Comparison of ENCODE assay signal across 9 cellular contexts in the genomic region with DNA sequence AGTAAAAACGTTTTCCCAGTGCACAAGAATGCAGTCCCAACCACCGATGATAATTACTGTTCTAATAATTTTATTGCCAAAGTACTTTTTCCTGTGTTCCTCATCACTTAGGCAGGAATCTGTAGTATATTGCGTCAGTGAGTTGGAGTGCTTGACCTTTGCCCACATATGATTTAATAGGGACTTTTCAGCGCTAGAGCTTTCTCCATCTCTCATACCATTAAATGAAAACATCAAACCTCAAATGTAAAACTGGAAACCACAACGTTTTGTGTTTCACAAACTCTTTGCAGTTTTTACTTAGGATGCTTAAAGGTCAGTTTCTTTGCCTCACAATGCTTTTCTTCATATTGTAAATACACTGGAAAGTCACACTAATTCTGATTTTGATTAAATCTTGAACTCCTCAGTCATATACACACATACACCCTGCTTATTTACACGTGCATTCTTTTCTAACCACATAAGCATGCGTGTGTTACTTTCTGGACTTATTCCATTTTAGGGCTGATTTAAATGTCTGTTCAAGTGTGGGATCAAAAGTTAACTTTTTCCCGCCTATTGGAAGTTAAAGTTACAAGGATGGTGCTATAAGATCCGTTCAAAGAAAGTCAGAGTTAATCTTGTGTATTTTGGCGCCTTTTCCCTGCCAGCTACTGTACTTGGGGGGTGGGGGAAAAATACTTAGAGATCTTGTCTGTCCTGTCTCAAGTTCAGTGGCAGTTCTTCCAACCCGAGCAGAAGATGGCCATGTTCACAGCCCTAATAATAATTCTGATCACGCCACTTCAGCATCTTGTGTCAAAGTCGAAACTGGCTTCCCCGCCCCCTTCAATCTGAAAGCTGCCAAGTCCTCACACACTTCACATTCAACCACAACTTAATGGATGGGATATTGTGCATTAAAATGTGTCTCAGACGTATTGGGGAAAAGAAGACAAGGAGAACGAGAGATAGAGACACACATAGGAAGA. TPM values are rescaled to one million over a fixed set of nuclear protein-coding genes. Genes with fewer than 3 reads are reported as not detected.
DNase-seq lines count a peak whose midpoint lies in the region; ATAC-seq, FAIRE-seq and TF ChIP-seq lines count a peak whose summit lies in the region.
"Had no signal": no experiment of that assay in that cellular context is flagged by ENCODE, and none has a peak within 500 bp of the region (broad histone marks: within the 10 kb centered on the region; RNA-seq: fewer than 3 reads in every experiment).

No MANE protein-coding gene starts in this region.

- TF ChIP-seq CTCF in D721Med (IDR thresholded peaks at IDR 0.05; ENCODE audit: insufficient read depth, missing control alignments) = no peak
- TF ChIP-seq CTCF in KMS-11 (conservative IDR thresholded peaks at IDR 0.05; ENCODE audit: low read depth, low read length) = no peak
- no peak for TF ChIP-seq CTCF in adrenal gland (IDR thresholded peaks at IDR 0.05)

- WGBS in adrenal gland, 4 donors = 55 to 68% (median 58%) methylated on average over 16 of the region's 16 CpGs

- ATAC-seq in sciatic nerve = no peak

- H3K27ac ChIP-seq in KMS-11 (no peak overlapping the region), adrenal gland (peak overlapping the region in 4 of 5 donors; percentile 43 to 96 (median 86)), substantia nigra (ENCODE audit: low read depth, low read length, poor library complexity, severe bottlenecking) (peak overlapping the region; percentile 91)

- H2AFZ ChIP-seq in KMS-11 (ENCODE audit: low read depth) = no peak overlapping the region

- intact Hi-C loops in adrenal gland (cut with DNase I) = no loop called here
- intact Hi-C loops in sciatic nerve (cut with DNase I) = no loop called here

- H3K36me3 ChIP-seq in KMS-11 (ENCODE audit: insufficient read depth) (no peaks in the 10 kb centered on the region), adrenal gland (replicated peaks in 1 of 2) (no peaks in the 10 kb centered on the region)

- H3K4me1 ChIP-seq in KMS-11 (ENCODE audit: low read depth, poor library complexity, severe bottlenecking) (peaks cover 57% of the 10 kb centered on the region), adrenal gland (replicated peaks in 1 of 2) (peaks cover 0 to 47% of the 10 kb centered on the region in 2 donors)

- H3K4me3 ChIP-seq in KMS-11 (IDR thresholded peaks at IDR 0.05; ENCODE audit: insufficient read depth, low read depth, low read length) (no peak overlapping the region), adrenal gland (peak overlapping the region in 1 of 4 donors; percentile 98)

- no peaks in the 10 kb centered on the region for H4K20me1 ChIP-seq in KMS-11 (ENCODE audit: insufficient read depth)

- peaks cover 64% of the 10 kb centered on the region for H3K27me3 ChIP-seq in KMS-11 (ENCODE audit: insufficient read depth, low read depth)
- no peaks in the 10 kb centered on the region for H3K27me3 ChIP-seq in adrenal gland

- H3K4me2 ChIP-seq in KMS-11 = peak overlapping the region; percentile 55

- peak; percentile 70 for FAIRE-seq in D721Med (lab: Jason Lieb, UNC)

- no peaks in the 10 kb centered on the region for H3K9me3 ChIP-seq in adrenal gland (replicated peaks in 1 of 3)

- H3K79me2 ChIP-seq in KMS-11 (ENCODE audit: insufficient read depth, low read depth) = no peaks in the 10 kb centered on the region

- H3K9ac ChIP-seq in KMS-11 = no peak overlapping the region

- DNase-seq in D721Med (ENCODE audit: insufficient read length, low spot score) (no peak), adrenal gland (no peak), iris pigment epithelial cell (ENCODE audit: low read depth) (peak; percentile 97), substantia nigra (lab: John Stamatoyannopoulos, UW) (peak in 16 of 49 donors; percentile 17 to 60 (median 37)), sciatic nerve (ENCODE audit: low spot score) (no peak), NCI-H1436 treated with DMSO at 0.1 percent for 48 hours (lab: John Stamatoyannopoulos, UW) (no peak)
- no peak for DNase-seq in stimulated activated CD4-positive, alpha-beta T cell treated with anti-CD3 and anti-CD28 coated beads, Interleukin-4, amount 100 ng/mL, for 24 hours

- no peak for TF ChIP-seq POLR2A in adrenal gland (IDR thresholded peaks at IDR 0.05)

RNA-seq across cellular contexts. Expression of gene NFIB, which starts 6.6 kb away (rescaled TPM):
- total RNA-seq in adrenal gland (10 to 100 TPM; 28.9 to 84.1 (median 57.7) TPM), sciatic nerve (137 TPM)
- 10 to 100 TPM; 10.9 to 15.0 (median 13.7) TPM for polyA plus RNA-seq in adrenal gland
- total RNA-seq: T-helper 2 cell treated with Interferon-gamma antibody and Interleukin-4, amounts not matched to agents 100 ng/mL and 5 ng/mL, for 36 hours had no signal
